In the genomic region with DNA sequence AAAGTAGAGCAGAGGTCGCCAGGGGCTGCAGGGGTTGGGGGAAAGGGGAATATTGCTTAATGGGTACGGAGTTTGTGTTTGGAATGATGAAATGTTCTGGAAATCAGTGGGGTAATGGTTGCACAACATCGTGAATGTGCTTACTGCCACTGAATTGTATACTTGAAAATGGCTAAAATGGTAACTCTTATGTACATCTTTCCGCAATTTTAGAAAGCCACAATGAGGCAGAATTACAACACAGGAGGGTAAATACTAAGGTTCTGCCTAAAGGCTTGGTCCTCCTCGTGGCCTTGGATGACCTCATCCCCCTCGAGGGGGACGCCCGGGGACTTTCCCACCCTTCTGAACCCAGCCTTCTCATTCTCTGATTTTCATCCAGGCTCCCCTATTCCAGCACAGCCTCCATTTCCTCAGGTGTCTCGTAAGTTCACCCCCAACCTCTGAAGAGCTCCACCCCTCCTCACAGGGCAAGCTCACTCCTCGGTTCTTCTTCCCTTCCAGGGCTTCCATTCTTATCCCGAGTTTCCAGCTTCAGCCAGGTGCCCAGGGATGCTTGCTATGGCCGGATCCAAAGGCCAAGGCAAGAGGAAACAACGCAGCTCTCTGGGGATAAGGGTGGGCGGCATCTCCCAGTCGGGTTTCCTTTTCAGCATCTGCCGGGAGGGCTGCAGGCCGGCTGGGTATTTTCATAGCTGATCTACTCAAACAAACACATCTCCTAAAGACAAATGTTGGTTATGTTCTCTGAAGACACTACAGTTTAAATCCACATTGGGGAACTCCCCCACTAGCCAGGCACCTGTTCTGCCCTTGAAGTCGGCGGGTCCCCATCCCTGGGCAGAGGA, we compare ENCODE assay signal across 9 cellular contexts.
DNase-seq lines count a peak whose midpoint lies in the region; ATAC-seq, FAIRE-seq and TF ChIP-seq lines count a peak whose summit lies in the region.
"Had no signal": no experiment of that assay in that cellular context is flagged by ENCODE, and none has a peak within 500 bp of the region (broad histone marks: within the 10 kb centered on the region; RNA-seq: fewer than 3 reads in every experiment).

No MANE protein-coding gene starts in this region.

- no peak overlapping the region for H3K4me3 ChIP-seq in lung
- no peak overlapping the region for H3K4me3 ChIP-seq in MG63
- H3K4me3 ChIP-seq in esophagus squamous epithelium, result no peak overlapping the region

- ATAC-seq in HG02571 (IDR thresholded peaks at IDR 0.05; ENCODE audit: unreplicated experiment), result peak; percentile 80
- ATAC-seq in lung (ENCODE audit: insufficient read depth, low FRiP score), result peak; percentile 56

- peak; percentile 86 for FAIRE-seq in GM18507 (lab: Jason Lieb, UNC)

- H3K27me3 ChIP-seq in lung (ENCODE audit: control insufficient read depth, insufficient read depth), result no peaks in the 10 kb centered on the region
- no peaks in the 10 kb centered on the region for H3K27me3 ChIP-seq in MG63
- H3K27me3 ChIP-seq in esophagus squamous epithelium, result peaks cover 0 to 23% (median 0%) of the 10 kb centered on the region in 4 donors

- peaks cover 0 to 7% of the 10 kb centered on the region in 2 donors for H3K4me1 ChIP-seq in lung (ENCODE audit: control insufficient read depth in 2 of 2, insufficient read depth in 2 of 2, low read length in 2 of 2)
- peaks cover 4 to 23% (median 9%) of the 10 kb centered on the region in 3 donors for H3K4me1 ChIP-seq in esophagus squamous epithelium

- peaks cover 0 to 3% of the 10 kb centered on the region in 2 donors for H3K9me3 ChIP-seq in lung (ENCODE audit: control insufficient read depth in 2 of 2, insufficient read depth in 1 of 2, low read length in 1 of 2)
- H3K9me3 ChIP-seq in MG63, result no peaks in the 10 kb centered on the region
- H3K9me3 ChIP-seq in esophagus squamous epithelium, result no peaks in the 10 kb centered on the region

- DNase-seq in GM18507 (ENCODE audit: extremely low spot score, insufficient read length, low read depth) (peak; percentile 15), NOMO-1 treated with DMSO at 0.1 percent for 48 hours (lab: John Stamatoyannopoulos, UW; ENCODE audit: unreplicated experiment) (peak; percentile 77), lung (ENCODE audit: low spot score) (peak; percentile 60), MG63 (no peak), esophagus squamous epithelium (lab: John Stamatoyannopoulos, UW) (no peak), DMS53 treated with DMSO at 0.1 percent for 48 hours (lab: John Stamatoyannopoulos, UW; ENCODE audit: unreplicated experiment) (no peak), amygdala (lab: John Stamatoyannopoulos, UW) (no peak)
- DNase-seq: T-helper 2 cell had no signal

- TF ChIP-seq POLR2A in esophagus squamous epithelium (IDR thresholded peaks at IDR 0.05), result no peak

- H3K27ac ChIP-seq in lung (ENCODE audit: low read depth in 1 of 2, low read length in 1 of 2), result peak overlapping the region in 1 of 2 donors; percentile 77
- no peak overlapping the region for H3K27ac ChIP-seq in esophagus squamous epithelium

- intact Hi-C loops in esophagus squamous epithelium (cut with DNase I), result no loop called here

- no peak for TF ChIP-seq CTCF in lung (IDR thresholded peaks at IDR 0.05; ENCODE audit: control extremely low read depth, extremely low read depth)
- no peak for TF ChIP-seq CTCF in esophagus squamous epithelium (IDR thresholded peaks at IDR 0.05)

- H3K36me3 ChIP-seq in lung (ENCODE audit: control insufficient read depth in 2 of 2, insufficient read depth in 2 of 2, low read length in 2 of 2) (no peaks in the 10 kb centered on the region), MG63 (no peaks in the 10 kb centered on the region), esophagus squamous epithelium (no peaks in the 10 kb centered on the region)

- 47 to 50% methylated on average over 19 of the region's 19 CpGs for WGBS in lung, 2 donors
- WGBS in esophagus squamous epithelium, 2 donors, result 63 to 70% methylated on average over 17 to 19 of the region's 19 CpGs

Comparison
In these comparisons a context has a peak if more than half of its experiments do, and no peak if none do; other contexts are left out.
1. DNase-seq: peak in GM18507 (single experiment), NOMO-1 treated with DMSO at 0.1 percent for 48 hours (single experiment) and lung (single experiment); none in MG63 (single experiment), esophagus squamous epithelium (single experiment), DMS53 treated with DMSO at 0.1 percent for 48 hours (single experiment) and amygdala (0 of 56).